1 cellular context compared by ENCODE assay signal in the genomic region with DNA sequence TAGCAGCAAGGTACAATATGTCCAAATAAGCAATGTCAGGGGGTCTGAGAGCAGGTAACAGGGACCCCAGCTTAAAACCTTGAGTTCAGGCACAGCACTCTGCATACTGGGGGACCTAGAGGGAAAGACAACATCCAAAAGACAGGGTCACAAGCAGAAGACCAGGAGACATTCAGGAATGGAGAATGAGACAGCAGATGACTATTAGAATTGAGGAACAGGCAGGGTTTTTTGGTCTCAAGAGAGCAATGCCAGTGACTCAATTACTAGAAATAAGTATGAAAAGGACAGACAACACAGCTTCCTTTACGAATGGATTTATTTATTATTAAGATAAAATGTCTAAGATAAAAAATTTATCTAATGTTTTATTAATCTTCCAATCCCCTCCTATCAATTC.
TF ChIP-seq lines count a peak whose summit lies in the region.

No MANE protein-coding gene starts in this region.

TF ChIP-seq in GM12878, 131 proteins besides CTCF, POLR2A, EP300 and RAD21 (continued from another document):
- no peak for TF ChIP-seq SMAD1 (IDR thresholded peaks at IDR 0.05; ENCODE audit: low read depth, partially characterized antibody)
- no peak for TF ChIP-seq CHD4 (IDR thresholded peaks at IDR 0.05)
TF ChIP-seq in GM12878: peak in this region for 0.
